16 cellular contexts compared by ENCODE assay signal in the genomic region with DNA sequence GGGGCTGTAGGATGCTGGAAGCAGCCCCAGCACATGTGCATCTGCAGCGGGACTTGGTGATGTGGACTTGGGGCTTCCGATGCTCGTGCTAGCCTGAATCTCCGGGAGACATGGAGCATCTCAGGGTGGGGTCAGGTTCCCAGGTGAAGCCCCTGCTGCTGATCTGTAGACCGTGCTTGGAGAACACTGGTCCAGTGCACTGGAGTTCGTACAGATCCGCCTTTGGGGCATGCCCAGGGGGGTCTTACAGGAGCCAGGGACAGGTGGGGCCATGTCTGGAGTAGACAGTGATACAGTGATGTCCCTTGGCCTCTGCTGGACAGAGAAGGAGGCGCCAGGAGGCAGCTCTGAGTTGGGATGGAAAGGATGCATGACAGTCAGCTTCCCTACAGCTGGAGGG.
DNase-seq lines count a peak whose midpoint lies in the region; ATAC-seq, FAIRE-seq and TF ChIP-seq lines count a peak whose summit lies in the region.
"Had no signal": no experiment of that assay in that cellular context is flagged by ENCODE, and none has a peak within 500 bp of the region (broad histone marks: within the 10 kb centered on the region; RNA-seq: fewer than 3 reads in every experiment).

No MANE protein-coding gene starts in this region.

- H3K79me2 ChIP-seq in GM23338 (replicated peaks; ENCODE audit: insufficient read depth) (peaks cover 80% of the 10 kb centered on the region), H1 (ENCODE audit: control insufficient read depth in 1 of 2, insufficient read depth in 2 of 2, low read length in 2 of 2) (peaks cover 0 to 63% of the 10 kb centered on the region in 2 experiments; a peak in 3 of 4 replicates)

- no peak overlapping the region for H3K23ac ChIP-seq in H1 (ENCODE audit: insufficient read length)

- H2BK12ac ChIP-seq in H1 (ENCODE audit: low read depth, low read length), result peak overlapping the region; percentile 6

- H3K27ac Mint-ChIP-seq in GM23338, result no peak overlapping the region
- H3K27ac Mint-ChIP-seq: CD8-positive, alpha-beta T cell had no signal

- CTCF ChIA-PET in H1 (lab: Charles Lee; ENCODE audit: partially characterized antibody), result interaction anchor here (0.7 to 4.4 kb wide), 5 partner anchors 9 to 65 kb away, joined by 3 to 27 read pairs (median 4); no protein-coding TSS in a partner anchor

- peak overlapping the region; percentile 22 for H4K91ac ChIP-seq in H1 (replicated peaks; ENCODE audit: insufficient read length, low read length)

- TF ChIP-seq RAD21 in H1 (IDR thresholded peaks at IDR 0.05 in 1 of 2, conservative IDR thresholded peaks at IDR 0.05 in 1 of 2; ENCODE audit: low read depth in 2 of 2, low read length in 2 of 2), result no peak

- H3K4ac ChIP-seq in H1 (replicated peaks; ENCODE audit: insufficient read length, low read depth, low read length), result no peak overlapping the region

- TF ChIP-seq POLR2A in H1 (IDR thresholded peaks at IDR 0.05; ENCODE audit: control extremely low read depth in 1 of 2, low read depth in 2 of 2, low read length in 2 of 2) (no peak), ovary (IDR thresholded peaks at IDR 0.05) (no peak)

- H3F3A ChIP-seq in GM23338 (replicated peaks; ENCODE audit: low read depth), result 0 out of 2 replicates have a peak, but pooled peaks cover 4% of the 10 kb centered on the region

- peaks cover 3% of the 10 kb centered on the region for H3K27me3 Mint-ChIP-seq in GM23338 (ENCODE audit: insufficient read depth, low read depth, poor library complexity)

- peaks cover 3% of the 10 kb centered on the region; the same call in 1 of the 2 replicates for H4K20me1 ChIP-seq in GM23338 (replicated peaks; ENCODE audit: insufficient read depth)
- H4K20me1 ChIP-seq in H1 (replicated peaks in 1 of 2; ENCODE audit: control insufficient read depth in 1 of 2, insufficient read depth in 2 of 2, low read length in 2 of 2), result no peaks in the 10 kb centered on the region

- H3K27me3 ChIP-seq in GM23338 (ENCODE audit: insufficient read depth) (no peaks in the 10 kb centered on the region), H1 (replicated peaks in 1 of 4; ENCODE audit: control insufficient read depth in 3 of 4, extremely low read depth in 1 of 4, insufficient read depth in 3 of 4, low read length in 3 of 4) (no peaks in the 10 kb centered on the region), ovary (no peaks in the 10 kb centered on the region)
- H3K27me3 ChIP-seq: BE2C had no signal

- H2BK5ac ChIP-seq in H1 (ENCODE audit: low read depth, low read length), result peak overlapping the region; percentile 52; the same call in 1 of the 2 replicates

- no peak overlapping the region for H3K14ac ChIP-seq in H1 (ENCODE audit: insufficient read length)

- no peak overlapping the region; the same call in 1 of the 2 replicates for H4K8ac ChIP-seq in H1 (ENCODE audit: extremely low read depth, insufficient read depth, low read length)

- no peak for FAIRE-seq in H1 (lab: Jason Lieb, UNC)
- FAIRE-seq: A549, GM12878, GM18507 had no signal

- H3K9me2 ChIP-seq in GM23338 (ENCODE audit: insufficient read depth), result 0 out of 2 replicates have a peak, but pooled peaks cover 10% of the 10 kb centered on the region

- H3K79me1 ChIP-seq in H1 (ENCODE audit: low read depth, low read length), result peaks cover 7% of the 10 kb centered on the region; the same call in 1 of the 2 replicates

- POLR2A ChIA-PET in H1 (lab: Charles Lee; ENCODE audit: partially characterized antibody), result interaction anchor here (0.6 kb wide), 1 partner anchor 138 kb away, joined by 3 read pairs; no protein-coding TSS in a partner anchor

- peaks cover 5% of the 10 kb centered on the region; the same call in 2 of the 3 replicates for H3K36me3 Mint-ChIP-seq in GM23338 (ENCODE audit: low read depth)
- H3K36me3 Mint-ChIP-seq: CD8-positive, alpha-beta T cell had no signal

- 93% methylated on average over 8 of the region's 8 CpGs; no CpG with 5 or more reads in 1 of the 2 experiments for WGBS in H1 (ENCODE audit: extremely low coverage in 1 of 2, insufficient coverage in 1 of 2, insufficient read length in 1 of 2, insufficient replicate concordance in 2 of 2, low coverage in 1 of 2, low lambda C conversion rate in 2 of 2, missing lambda C conversion rate in 1 of 2), 2 experiments
- 35 to 55% (median 38%) methylated on average over 8 of the region's 8 CpGs for WGBS in ovary, 3 donors

- 0 out of 2 replicates have a peak, but pooled peaks cover 2% of the 10 kb centered on the region for H3K23me2 ChIP-seq in H1 (ENCODE audit: low read depth, low read length)

- H3K4me2 ChIP-seq in GM23338 (peak overlapping the region; percentile 57), H1 (ENCODE audit: insufficient read depth in 1 of 2, low read depth in 2 of 2, low read length in 2 of 2) (no peak overlapping the region; a peak in 1 of 4 replicates)
- H3K4me2 ChIP-seq: A549 had no signal

- ATAC-seq in GM23338, result no peak
- ATAC-seq: A549; CD8-positive, alpha-beta T cell; GM12878; HCT116 had no signal

- H3K9ac ChIP-seq in H1 (replicated peaks in 1 of 4; ENCODE audit: extremely low read depth in 1 of 4, low read depth in 3 of 4, low read length in 3 of 4), result no peak overlapping the region

- no peak overlapping the region for H3K4me3 ChIP-seq in GM23338
- no peak overlapping the region for H3K4me3 ChIP-seq in H1 (ENCODE audit: extremely low read depth in 1 of 4, insufficient read depth in 2 of 4, low read depth in 3 of 4, low read length in 4 of 4)
- no peak overlapping the region for H3K4me3 ChIP-seq in ovary
- H3K4me3 ChIP-seq: A549, GM12878 had no signal

- H3K18ac ChIP-seq in H1 (ENCODE audit: extremely low read depth, low read length), result no peak overlapping the region; the same call in 1 of the 2 replicates

- TF ChIP-seq EP300 in H1 (IDR thresholded peaks at IDR 0.05; ENCODE audit: borderline replicate concordance in 1 of 2, low read depth in 2 of 2, low read length in 2 of 2) (no peak), ovary (IDR thresholded peaks at IDR 0.05) (no peak)

- no peak overlapping the region for H2BK120ac ChIP-seq in H1 (replicated peaks; ENCODE audit: low read depth, low read length)

- TF ChIP-seq CTCF in GM23338 (conservative IDR thresholded peaks at IDR 0.05; ENCODE audit: low read depth in 2 of 2) (no peak), H1 (IDR thresholded peaks at IDR 0.05; ENCODE audit: control extremely low read depth in 1 of 3, insufficient read depth in 1 of 3, low read depth in 1 of 3, low read length in 3 of 3) (no peak), ovary (IDR thresholded peaks at IDR 0.05) (no peak)

- peaks cover 66% of the 10 kb centered on the region for H3K4me1 ChIP-seq in GM23338 (ENCODE audit: insufficient read depth)
- H3K4me1 ChIP-seq in H1 (replicated peaks in 1 of 4; ENCODE audit: control insufficient read depth in 3 of 4, insufficient read depth in 4 of 4, low read length in 3 of 4), result peaks cover 24 to 61% (median 38%) of the 10 kb centered on the region in 4 experiments
- peaks cover 28% of the 10 kb centered on the region for H3K4me1 ChIP-seq in ovary (ENCODE audit: insufficient read depth)
- H3K4me1 ChIP-seq: Caco-2 had no signal

- no peak overlapping the region for H2BK20ac ChIP-seq in H1 (ENCODE audit: low read length)

- no peaks in the 10 kb centered on the region for H3K36me3 ChIP-seq in GM23338 (ENCODE audit: insufficient read depth)
- no peaks in the 10 kb centered on the region for H3K36me3 ChIP-seq in H1 (ENCODE audit: control insufficient read depth in 2 of 4, insufficient read depth in 4 of 4, low read length in 3 of 4)
- no peaks in the 10 kb centered on the region for H3K36me3 ChIP-seq in ovary
- H3K36me3 ChIP-seq: BE2C had no signal

- H3K9me3 Mint-ChIP-seq in GM23338, result peaks cover 8% of the 10 kb centered on the region; the same call in 2 of the 3 replicates
- H3K9me3 Mint-ChIP-seq: CD8-positive, alpha-beta T cell had no signal

- DNase-seq in GM23338 (ENCODE audit: low spot score) (no peak), H1 (ENCODE audit: low read depth in 1 of 2, low spot score in 2 of 2) (no peak), ovary (peak in 1 of 5 donors; percentile 13), NOMO-1 treated with dmso at 0.1 percent for 144 hours (lab: John Stamatoyannopoulos, UW; ENCODE audit: unreplicated experiment) (no peak), CD1c-positive myeloid dendritic cell (ENCODE audit: extremely low spot score) (no peak), inferior parietal cortex (ENCODE audit: extremely low spot score) (no peak)
- DNase-seq: BE2C; Caco-2; CD8-positive, alpha-beta T cell; DMS53; KBM-7 had no signal

- no peak overlapping the region for H3K56ac ChIP-seq in H1 (replicated peaks; ENCODE audit: insufficient read length, low read depth, low read length)

- H2AK5ac ChIP-seq in H1 (ENCODE audit: low read depth, low read length), result 0 out of 2 replicates have a peak overlapping the region, but pooled peaks have one; percentile 42

- no peaks in the 10 kb centered on the region for H3K9me3 ChIP-seq in H1 (ENCODE audit: insufficient read depth in 2 of 2, low read depth in 1 of 2, low read length in 1 of 2)
- no peaks in the 10 kb centered on the region for H3K9me3 ChIP-seq in ovary
- H3K9me3 ChIP-seq: A549, BE2C, Caco-2 had no signal

- H3K4me3 Mint-ChIP-seq in GM23338, result no peak overlapping the region
- H3K4me3 Mint-ChIP-seq: CD8-positive, alpha-beta T cell had no signal

- H2BK15ac ChIP-seq in H1 (ENCODE audit: low read length), result no peak overlapping the region

- H3K4me1 Mint-ChIP-seq in GM23338, result peaks cover 82% of the 10 kb centered on the region

- no peak overlapping the region for H4K5ac ChIP-seq in H1 (ENCODE audit: insufficient read length, low read depth, low read length)

- H3K27ac ChIP-seq in GM23338 (ENCODE audit: low read depth) (no peak overlapping the region), H1 (ENCODE audit: low read depth, low read length) (no peak overlapping the region), ovary (peak overlapping the region; percentile 4 to 65)
- H3K27ac ChIP-seq: A549, C4-2B had no signal

- no peak overlapping the region for H2AFZ ChIP-seq in GM23338
- H2AFZ ChIP-seq in H1 (ENCODE audit: low read length), result no peak overlapping the region

- intact Hi-C loops in ovary (cut with DNase I), result loop anchor here in 2 of 4 donors (5.0 to 10.0 kb wide), 2 partner anchors 54 to 67 kb away; no protein-coding TSS in a partner anchor

TF ChIP-seq in GM23338, 12 proteins besides CTCF, POLR2A, EP300 and RAD21 (continues in another document):
- no peak for TF ChIP-seq JUNB (IDR thresholded peaks at IDR 0.05; ENCODE audit: unreplicated experiment)

TF ChIP-seq in H1, 55 proteins besides CTCF, POLR2A, EP300 and RAD21:
- TF ChIP-seq ZNF274 (IDR thresholded peaks at IDR 0.05; ENCODE audit: borderline replicate concordance, extremely low read depth, low read length) (no peak), TEAD4 (IDR thresholded peaks at IDR 0.05; ENCODE audit: low read depth, low read length) (no peak), EZH2 (IDR thresholded peaks at IDR 0.05; ENCODE audit: low read depth, low read length, severe bottlenecking) (no peak)

Comparison
In these comparisons a context has a peak if more than half of its experiments do, and no peak if none do; other contexts are left out.
1. H3K27ac ChIP-seq: peak in ovary (2 of 2); none in GM23338 (single experiment) and H1 (single experiment).